10 cellular contexts compared by ENCODE assay signal in the genomic region with DNA sequence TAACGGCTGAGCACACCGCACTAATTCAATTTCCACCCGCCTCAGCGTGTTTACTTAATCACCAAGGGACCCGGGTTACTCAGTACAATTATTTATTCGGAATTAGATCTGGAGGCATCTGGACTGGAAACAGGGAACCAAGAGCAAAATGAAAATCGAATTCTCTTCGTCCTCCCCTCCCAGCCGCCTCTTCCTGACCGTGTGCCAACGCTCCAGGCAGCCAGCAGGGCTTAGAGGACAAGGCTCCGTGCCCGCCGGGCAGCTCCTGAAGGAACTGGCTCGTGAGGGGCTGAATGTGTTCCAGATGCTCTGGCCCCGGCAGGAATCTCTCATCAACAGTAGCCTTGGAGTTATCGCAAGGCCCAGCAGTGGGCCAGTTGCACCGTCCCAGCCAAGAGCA. TPM values are rescaled to one million over a fixed set of nuclear protein-coding genes. Genes with fewer than 3 reads are reported as not detected.
DNase-seq lines count a peak whose midpoint lies in the region; ATAC-seq and TF ChIP-seq lines count a peak whose summit lies in the region.
"Had no signal": no experiment of that assay in that cellular context is flagged by ENCODE, and none has a peak within 500 bp of the region (broad histone marks: within the 10 kb centered on the region; RNA-seq: fewer than 3 reads in every experiment).

No MANE protein-coding gene starts in this region.

- no peaks in the 10 kb centered on the region for H3K9me3 ChIP-seq in neural progenitor cell (ENCODE audit: low read depth)
- peaks cover 3% of the 10 kb centered on the region; the same call in 1 of the 2 replicates for H3K9me3 ChIP-seq in HAP-1

- no peak overlapping the region for H2AFZ ChIP-seq in neural progenitor cell (replicated peaks)

- TF ChIP-seq CTCF in AG10803 (conservative IDR thresholded peaks at IDR 0.05; ENCODE audit: low read length), result no peak
- TF ChIP-seq CTCF in neural progenitor cell (IDR thresholded peaks at IDR 0.05), result no peak

- H3K4me1 ChIP-seq in neural progenitor cell (peaks cover 9% of the 10 kb centered on the region), HAP-1 (no peaks in the 10 kb centered on the region)

- no peaks in the 10 kb centered on the region for H3K79me2 ChIP-seq in neural progenitor cell (ENCODE audit: low read depth)

- H3K4me3 Mint-ChIP-seq in neural progenitor cell, result no peak overlapping the region
- H3K4me3 Mint-ChIP-seq: T-helper 2 cell treated with Interferon-gamma antibody and Interleukin-4, amounts not matched to agents 5 μg/mL and 100 μg/mL, for 36 hours had no signal

- peaks cover 2% of the 10 kb centered on the region for H3K9me3 Mint-ChIP-seq in neural progenitor cell
- H3K9me3 Mint-ChIP-seq: T-helper 2 cell treated with Interferon-gamma antibody and Interleukin-4, amounts not matched to agents 5 μg/mL and 100 μg/mL, for 36 hours had no signal

- DNase-seq in AG10803 (ENCODE audit: low read depth) (peak; percentile 54), NCI-H146 treated with DMSO at 0.1 percent for 48 hours (lab: John Stamatoyannopoulos, UW; ENCODE audit: unreplicated experiment) (peak; percentile 80), cerebellar cortex (ENCODE audit: low spot score) (peak; percentile 31), neural progenitor cell (ENCODE audit: low spot score) (peak; percentile 26), AML-193 (lab: John Stamatoyannopoulos, UW) (no peak), HAP-1 (ENCODE audit: low spot score in 2 of 2) (no peak), dermis blood vessel endothelial cell (no peak)
- DNase-seq: stimulated activated CD4-positive, alpha-beta T cell treated with anti-CD3 and anti-CD28 coated beads, Interleukin-2, amount 100 ng/mL, for 24 hours had no signal

- H3F3A ChIP-seq in neural progenitor cell (ENCODE audit: low read depth), result no peaks in the 10 kb centered on the region

- H3K27me3 Mint-ChIP-seq in neural progenitor cell (ENCODE audit: insufficient read depth, low read depth), result peaks cover 2% of the 10 kb centered on the region

- no peak overlapping the region for H3K9ac ChIP-seq in neural progenitor cell

- peak overlapping the region; percentile 27 for H3K4me2 ChIP-seq in neural progenitor cell

- peaks cover 24% of the 10 kb centered on the region for H3K4me1 Mint-ChIP-seq in neural progenitor cell

- H3K27me3 ChIP-seq in neural progenitor cell, result no peaks in the 10 kb centered on the region
- peaks cover 11% of the 10 kb centered on the region; the same call in 1 of the 2 replicates for H3K27me3 ChIP-seq in HAP-1 (ENCODE audit: low read depth)

- H3K36me3 ChIP-seq in neural progenitor cell (no peaks in the 10 kb centered on the region), HAP-1 (replicated peaks) (no peaks in the 10 kb centered on the region)

- H3K36me3 Mint-ChIP-seq in neural progenitor cell, result no peaks in the 10 kb centered on the region

- H3K4me3 ChIP-seq in AG10803 (ENCODE audit: low read length) (peak overlapping the region; percentile 44), neural progenitor cell (no peak overlapping the region), HAP-1 (no peak overlapping the region)

- no peak overlapping the region for H3K27ac Mint-ChIP-seq in neural progenitor cell
- H3K27ac Mint-ChIP-seq: T-helper 2 cell treated with Interferon-gamma antibody and Interleukin-4, amounts not matched to agents 5 μg/mL and 100 μg/mL, for 36 hours had no signal

- in situ Hi-C loops in HAP-1 (cut with MboI; ENCODE audit: low sequenced_read_pairs), result no loop called here

- no peaks in the 10 kb centered on the region for H4K20me1 ChIP-seq in neural progenitor cell (ENCODE audit: low read depth)

- H3K27ac ChIP-seq in neural progenitor cell, result no peak overlapping the region

- no peak for ATAC-seq in HG03175 (IDR thresholded peaks at IDR 0.05; ENCODE audit: unreplicated experiment)

RNA-seq across cellular contexts. Expression of gene CTNNBL1, which starts 23.4 kb away (rescaled TPM):
- total RNA-seq in neural progenitor cell (ENCODE audit: low replicate concordance), result 44.7 and 54.5 TPM in 2 replicates
- 32.8 and 35.8 TPM in 2 replicates for total RNA-seq in dermis blood vessel endothelial cell

Comparison
In these comparisons a context has a peak if more than half of its experiments do, and no peak if none do; other contexts are left out.
1. DNase-seq: peak in AG10803 (single experiment), NCI-H146 treated with DMSO at 0.1 percent for 48 hours (single experiment), cerebellar cortex (single experiment) and neural progenitor cell (single experiment); none in AML-193 (0 of 2), HAP-1 (0 of 2) and dermis blood vessel endothelial cell (single experiment).